In genomic region chr3:188796122-188796631, GRCh38 we compare ENCODE assay signal across 8 cellular contexts.
DNase-seq lines count a peak whose midpoint lies in the region; ATAC-seq and TF ChIP-seq lines count a peak whose summit lies in the region.

No MANE protein-coding gene starts in this region.

- H3K4me3 ChIP-seq in adrenal gland (no peak overlapping the region), neural progenitor cell (no peak overlapping the region)

- no peak overlapping the region for H3K27ac Mint-ChIP-seq in T-helper 17 cell
- no peak overlapping the region for H3K27ac Mint-ChIP-seq in neural progenitor cell

- no peak overlapping the region for H3K9ac ChIP-seq in neural progenitor cell

- H3K4me1 Mint-ChIP-seq in T-helper 17 cell (peaks cover 16% of the 10 kb centered on the region), neural progenitor cell (peaks cover 12% of the 10 kb centered on the region)

- H2AFZ ChIP-seq in neural progenitor cell (replicated peaks) = no peak overlapping the region

- DNase-seq in GM04504 (ENCODE audit: low read depth) (peak; percentile 88), adrenal gland (peak in 4 of 7 donors; percentile 31 to 66 (median 52)), midbrain (lab: John Stamatoyannopoulos, UW) (peak; percentile 23), T-helper 17 cell (no peak), NCI-H2171 (lab: John Stamatoyannopoulos, UW) (no peak), neural progenitor cell (ENCODE audit: low spot score) (no peak)

- no peak overlapping the region for H3K4me2 ChIP-seq in neural progenitor cell

- peak overlapping the region in 4 of 5 donors; percentile 2 to 65 (median 32) for H3K27ac ChIP-seq in adrenal gland
- H3K27ac ChIP-seq in neural progenitor cell = no peak overlapping the region

- no peaks in the 10 kb centered on the region for H4K20me1 ChIP-seq in neural progenitor cell (ENCODE audit: low read depth)

- TF ChIP-seq POLR2A in adrenal gland (IDR thresholded peaks at IDR 0.05) = no peak

- H3K4me1 ChIP-seq in adrenal gland (replicated peaks in 1 of 2) = peaks cover 0 to 26% of the 10 kb centered on the region in 2 donors
- H3K4me1 ChIP-seq in neural progenitor cell = peaks cover 7% of the 10 kb centered on the region

- no peaks in the 10 kb centered on the region for H3F3A ChIP-seq in neural progenitor cell (ENCODE audit: low read depth)

- ATAC-seq in HG03025 (IDR thresholded peaks at IDR 0.05; ENCODE audit: low FRiP score, unreplicated experiment) (peak; percentile 91), T-helper 17 cell (no peak), HG03097 (IDR thresholded peaks at IDR 0.05; ENCODE audit: low FRiP score, unreplicated experiment) (no peak)

- H3K27me3 Mint-ChIP-seq in T-helper 17 cell (no peaks in the 10 kb centered on the region), neural progenitor cell (ENCODE audit: insufficient read depth, low read depth) (peaks cover 2% of the 10 kb centered on the region)

- no peaks in the 10 kb centered on the region for H3K79me2 ChIP-seq in neural progenitor cell (ENCODE audit: low read depth)

- intact Hi-C loops in adrenal gland (cut with DNase I) = no loop called here

- H3K36me3 ChIP-seq in adrenal gland (replicated peaks in 1 of 2) (no peaks in the 10 kb centered on the region), neural progenitor cell (no peaks in the 10 kb centered on the region)

- H3K27me3 ChIP-seq in adrenal gland (no peaks in the 10 kb centered on the region), neural progenitor cell (no peaks in the 10 kb centered on the region)

- no peaks in the 10 kb centered on the region for H3K9me3 Mint-ChIP-seq in neural progenitor cell

- WGBS in adrenal gland, 4 donors = 56 to 61% (median 56%) methylated on average over 3 of the region's 3 CpGs

- H3K9me3 ChIP-seq in adrenal gland (replicated peaks in 1 of 3) (no peaks in the 10 kb centered on the region), T-helper 17 cell (ENCODE audit: control insufficient read depth, low read length, poor library complexity, severe bottlenecking) (no peaks in the 10 kb centered on the region), neural progenitor cell (ENCODE audit: low read depth) (no peaks in the 10 kb centered on the region)

- no peak for TF ChIP-seq CTCF in adrenal gland (IDR thresholded peaks at IDR 0.05)
- TF ChIP-seq CTCF in neural progenitor cell (IDR thresholded peaks at IDR 0.05) = no peak

- no peak overlapping the region for H3K4me3 Mint-ChIP-seq in T-helper 17 cell
- no peak overlapping the region for H3K4me3 Mint-ChIP-seq in neural progenitor cell

- H3K36me3 Mint-ChIP-seq in T-helper 17 cell (ENCODE audit: low read depth) (no peaks in the 10 kb centered on the region), neural progenitor cell (no peaks in the 10 kb centered on the region)

Comparison
In these comparisons a context has a peak if more than half of its experiments do, and no peak if none do; other contexts are left out.
1. DNase-seq: peak in GM04504 (single experiment), adrenal gland (4 of 7) and midbrain (single experiment); none in T-helper 17 cell (0 of 3), NCI-H2171 (single experiment) and neural progenitor cell (single experiment).